ENCODE assay signal across 23 cellular contexts in genomic region chr12:88187571-88187970, GRCh38.
"Had no signal": no experiment of that assay in that cellular context is flagged by ENCODE, and none has a peak within 500 bp of the region (broad histone marks: within the 10 kb centered on the region; RNA-seq: fewer than 3 reads in every experiment).

No MANE protein-coding gene starts in this region.

- H3K4me1 ChIP-seq: heart left ventricle, left lung, psoas muscle, spleen, testis, tibial artery had no signal

- H3K4me3 ChIP-seq: gastroesophageal sphincter, heart left ventricle, hepatocyte, left lung, psoas muscle, skin epidermis, spleen, testis, tibial artery had no signal

- H3K27me3 ChIP-seq: gastroesophageal sphincter, heart left ventricle, hepatocyte, left lung, spleen, testis, tibial artery had no signal

- H3K4me2 ChIP-seq: hepatocyte had no signal

- FAIRE-seq: endometrium had no signal

- H3K9me3 ChIP-seq: gastroesophageal sphincter, left lung, psoas muscle, testis, tibial artery had no signal

- DNase-seq: cortex of kidney; effector memory CD8-positive, alpha-beta T cell; heart left ventricle; left cardiac atrium; left lung; mesenchymal stem cell; midbrain; naive thymus-derived CD4-positive, alpha-beta T cell; nucleus accumbens; posterior cingulate gyrus; psoas muscle; right cardiac atrium; spleen; stimulated activated CD4-positive, alpha-beta T cell treated with anti-CD3 and anti-CD28 coated beads, Interleukin-4, amount 100 ng/mL, for 4 hours; stimulated activated naive CD8-positive, alpha-beta T cell treated with anti-CD3 and anti-CD28 coated beads, Interleukin-15, Interleukin-2, amounts not matched to agents 100 U/mL and 50 U/mL, for 24 hours; substantia nigra; testis; tibial artery had no signal

- H3K27ac ChIP-seq: gastroesophageal sphincter, heart left ventricle, hepatocyte, left lung, psoas muscle, skin epidermis, spleen, testis, tibial artery had no signal

- H2AFZ ChIP-seq: hepatocyte had no signal

- H3K79me2 ChIP-seq: hepatocyte had no signal

- ATAC-seq: effector memory CD8-positive, alpha-beta T cell; gastroesophageal sphincter; heart left ventricle; left cardiac atrium; left lung; naive thymus-derived CD4-positive, alpha-beta T cell; psoas muscle; right cardiac atrium; stimulated activated memory B cell treated with anti-CD40 and anti-IgM and Interleukin-4, amounts not matched to agents 10 μg/mL and 1 μg/mL and 100 μg/mL, for 72 hours; stimulated activated naive CD8-positive, alpha-beta T cell treated with anti-CD3 and anti-CD28 coated beads, Interleukin-15, Interleukin-2, amounts not matched to agents 100 U/mL and 50 U/mL, for 24 hours had no signal
